Comparison of ENCODE assay signal across 8 cellular contexts in genomic region chr6:159968295-159969203, GRCh38. TPM values are rescaled to one million over a fixed set of nuclear protein-coding genes. Genes with fewer than 3 reads are reported as not detected.
A peak's percentile ranks its signal among the peaks of the same experiment; 100 is the strongest.
DNase-seq lines count a peak whose midpoint lies in the region; ATAC-seq lines count a peak whose summit lies in the region.

Gene IGF2R (plus strand): TSS chr6:159969082. CDS start chr6:159969247, 165 bp downstream.

- H3K9me3 ChIP-seq in CD4-positive, alpha-beta memory T cell (ENCODE audit: control insufficient read depth in 1 of 2, low read length in 2 of 2): no peaks in the 10 kb centered on the region

- peaks cover 28 to 44% (median 37%) of the 10 kb centered on the region in 4 donors for H3K4me1 Mint-ChIP-seq in CD4-positive, alpha-beta memory T cell

- POLR2A ChIA-PET in CD4-positive, alpha-beta memory T cell (lab: Charles Lee; ENCODE audit: partially characterized antibody): interaction anchor here (0.7 to 7.6 kb wide), 14 partner anchors 8 to 1366 kb away, joined by 3 to 68 read pairs (median 4); partner anchors contain the start of genes MRPL18, TCP1 and WTAP

- H3K36me3 ChIP-seq in CD4-positive, alpha-beta memory T cell (ENCODE audit: insufficient read depth, low read length): no peaks in the 10 kb centered on the region

- peak within 1 kb of the TSS; percentile 88 to 96 (median 94) for H3K4me3 Mint-ChIP-seq in CD4-positive, alpha-beta memory T cell

- peaks cover 0 to 7% of the 10 kb centered on the region in 2 donors for H3K36me3 Mint-ChIP-seq in CD4-positive, alpha-beta memory T cell

- ATAC-seq in GM19395 (IDR thresholded peaks at IDR 0.05; ENCODE audit: unreplicated experiment): peak; percentile 80
- ATAC-seq in HG03521 (IDR thresholded peaks at IDR 0.05; ENCODE audit: unreplicated experiment): peak; percentile 84

- DNase-seq in CD4-positive, alpha-beta memory T cell: peak; percentile 91 to 94 (median 92)
- DNase-seq in NK-92 (lab: John Stamatoyannopoulos, UW; ENCODE audit: unreplicated experiment): peak; percentile 58
- peak; percentile 96 for DNase-seq in activated CD8-positive, alpha-beta memory T cell treated with anti-CD3 and anti-CD28 coated beads for 24 hours
- DNase-seq in effector CD4-positive, alpha-beta T cell: peak; percentile 92
- peak; percentile 83 to 94 for DNase-seq in lung microvascular endothelial cell (ENCODE audit: low read depth in 2 of 2)
- DNase-seq in stimulated activated CD4-positive, alpha-beta T cell treated with anti-CD3 and anti-CD28 coated beads, TNF-alpha, amount 100 ng/mL, for 4 hours (ENCODE audit: low read depth in 3 of 3): peak; percentile 88 to 89 (median 89)

- CTCF ChIA-PET in CD4-positive, alpha-beta memory T cell (lab: Charles Lee; ENCODE audit: partially characterized antibody): interaction anchor here (0.6 to 2.3 kb wide), 7 partner anchors 9 to 551 kb away, joined by 3 to 8 read pairs (median 4); no protein-coding TSS in a partner anchor

- peak within 1 kb of the TSS; percentile 75 for H3K27ac ChIP-seq in CD4-positive, alpha-beta memory T cell (ENCODE audit: low read depth, low read length)

- peak within 1 kb of the TSS; percentile 61 to 62 for H3K4me3 ChIP-seq in CD4-positive, alpha-beta memory T cell (ENCODE audit: low read length in 2 of 2)

- no peaks in the 10 kb centered on the region for H3K27me3 ChIP-seq in CD4-positive, alpha-beta memory T cell (ENCODE audit: insufficient read depth, low read length)

- peak within 1 kb of the TSS; percentile 92 to 97 (median 94) for H3K27ac Mint-ChIP-seq in CD4-positive, alpha-beta memory T cell

- peaks cover 0 to 2% (median 0%) of the 10 kb centered on the region in 8 donors for H3K9me3 Mint-ChIP-seq in CD4-positive, alpha-beta memory T cell

- intact Hi-C loops in CD4-positive, alpha-beta memory T cell (cut with micrococcal nuclease): loop anchor here (1.0 to 2.0 kb wide), 3 partner anchors 180 to 275 kb away; partner anchors contain the start of genes SOD2, TCP1 and WTAP

- peaks cover 43% of the 10 kb centered on the region for H3K4me1 ChIP-seq in CD4-positive, alpha-beta memory T cell (ENCODE audit: insufficient read depth, low read length)

- H3K27me3 Mint-ChIP-seq in CD4-positive, alpha-beta memory T cell: no peaks in the 10 kb centered on the region

RNA-seq across cellular contexts. Expression of gene IGF2R, which starts in this region (rescaled TPM):
- total RNA-seq in CD4-positive, alpha-beta memory T cell: 10 to 100 TPM; 77.5 to 79.2 TPM
- 10 to 100 TPM in 1 of 2 donors, 1 to 10 TPM in 1; 4.5 to 18.7 TPM for polyA plus RNA-seq in CD4-positive, alpha-beta memory T cell
- total RNA-seq in lung microvascular endothelial cell: 65.6 and 93.7 TPM in 2 replicates

Comparison
In these comparisons a context has a peak if more than half of its experiments do, and no peak if none do; other contexts are left out.
1. Peak in every context shown above with its lines: DNase-seq, ATAC-seq, H3K4me3 ChIP-seq and H3K27ac ChIP-seq.